ENCODE assay signal across 9 cellular contexts in genomic region chr19:49151339-49152217, GRCh38. TPM values are rescaled to one million over a fixed set of nuclear protein-coding genes. Genes with fewer than 3 reads are reported as not detected.
A peak's percentile ranks its signal among the peaks of the same experiment; 100 is the strongest.
DNase-seq lines count a peak whose midpoint lies in the region; ATAC-seq and TF ChIP-seq lines count a peak whose summit lies in the region.
"Had no signal": no experiment of that assay in that cellular context is flagged by ENCODE, and none has a peak within 500 bp of the region (broad histone marks: within the 10 kb centered on the region; RNA-seq: fewer than 3 reads in every experiment).

No MANE protein-coding gene starts in this region.

- peaks cover 6 to 15% (median 11%) of the 10 kb centered on the region in 7 donors for H3K9me3 Mint-ChIP-seq in naive B cell

- H3K27me3 Mint-ChIP-seq in naive B cell: peaks cover 56 to 98% (median 82%) of the 10 kb centered on the region in 3 donors

- H3K4me3 ChIP-seq in WERI-Rb-1 (ENCODE audit: low read depth, low read length) (no peak overlapping the region; the same call in 1 of the 2 replicates), epithelial cell of proximal tubule (ENCODE audit: low read depth, low read length) (peak overlapping the region; percentile 16)

- H3K36me3 ChIP-seq in WERI-Rb-1: peaks cover under 1% of the 10 kb centered on the region; the same call in 1 of the 2 replicates

- peak overlapping the region; percentile 64 to 88 (median 84) for H3K4me3 Mint-ChIP-seq in naive B cell

- H3K27me3 ChIP-seq in WERI-Rb-1 (ENCODE audit: insufficient read depth, low read depth, severe bottlenecking): no peaks in the 10 kb centered on the region

- ATAC-seq in naive B cell (ENCODE audit: low read depth in 2 of 2): peak; percentile 60 to 62

- peak overlapping the region in 2 of 6 donors; percentile 83 to 86 for H3K27ac Mint-ChIP-seq in naive B cell

- peaks cover 0 to 23% of the 10 kb centered on the region in 2 donors for H3K36me3 Mint-ChIP-seq in naive B cell

- peaks cover 37 to 47% (median 41%) of the 10 kb centered on the region in 3 donors for H3K4me1 Mint-ChIP-seq in naive B cell

- no peak overlapping the region for H3K27ac ChIP-seq in WERI-Rb-1

- no peak for TF ChIP-seq CTCF in WERI-Rb-1 (IDR thresholded peaks at IDR 0.05; ENCODE audit: low read depth, low read length)
- no peak for TF ChIP-seq CTCF in epithelial cell of proximal tubule (conservative IDR thresholded peaks at IDR 0.05; ENCODE audit: low read depth, low read length)

- DNase-seq in NCI-H2107 treated with DMSO at 0.1 percent for 48 hours (lab: John Stamatoyannopoulos, UW; ENCODE audit: unreplicated experiment): peak; percentile 46
- DNase-seq in NCI-H2107 (lab: John Stamatoyannopoulos, UW): no peak
- peak; percentile 92 to 99 (median 96) for DNase-seq in NCI-H1417 (lab: John Stamatoyannopoulos, UW)
- peak; percentile 70 for DNase-seq in WERI-Rb-1
- DNase-seq in epithelial cell of proximal tubule (ENCODE audit: low read depth): no peak
- peak; percentile 24 for DNase-seq in naive B cell
- no peak for DNase-seq in Kasumi-1 (lab: John Stamatoyannopoulos, UW)
- DNase-seq in NK-92 (lab: John Stamatoyannopoulos, UW; ENCODE audit: unreplicated experiment): no peak

- H3K9me3 ChIP-seq in WERI-Rb-1 (ENCODE audit: severe bottlenecking): no peaks in the 10 kb centered on the region

RNA-seq across cellular contexts. Expression of gene HRC, which starts 3.6 kb away (rescaled TPM):
- total RNA-seq in epithelial cell of proximal tubule: not detected in 2 replicates
- not detected for polyA plus RNA-seq in naive B cell (ENCODE audit: low read depth in 6 of 6)
- polyA plus RNA-seq: AG04450 had no signal

RNA-seq across cellular contexts. Expression of gene TRPM4, which starts 6.0 kb away (rescaled TPM):
- total RNA-seq in epithelial cell of proximal tubule: 11.6 and 13.3 TPM in 2 replicates
- polyA plus RNA-seq in naive B cell (ENCODE audit: low read depth in 6 of 6): under 1 TPM in 1 of 6 donors, not detected in 5; 0.45 TPM

RNA-seq across cellular contexts. Expression of gene PPFIA3, which starts 32.2 kb away (rescaled TPM):
- 1.7 and 3.3 TPM in 2 replicates for total RNA-seq in epithelial cell of proximal tubule
- polyA plus RNA-seq in naive B cell (ENCODE audit: low read depth in 6 of 6): under 1 TPM in 2 of 6 donors, not detected in 4; 0.23 to 0.26 TPM

RNA-seq across cellular contexts. Expression of gene C19orf73, which starts 32.6 kb away (rescaled TPM):
- total RNA-seq in epithelial cell of proximal tubule: 2.7 and 10.3 TPM in 2 replicates
- polyA plus RNA-seq in naive B cell (ENCODE audit: low read depth in 6 of 6): 1 to 10 TPM; 2.8 to 6.3 (median 5.8) TPM

RNA-seq across cellular contexts. Expression of gene LIN7B, which starts 37.4 kb away (rescaled TPM):
- total RNA-seq in epithelial cell of proximal tubule: 2.2 and 3.7 TPM in 2 replicates
- polyA plus RNA-seq in naive B cell (ENCODE audit: low read depth in 6 of 6): 1 to 10 TPM in 5 of 6 donors, not detected in 1; 2.8 to 5.0 (median 3.5) TPM

Comparison
In these comparisons a context has a peak if more than half of its experiments do, and no peak if none do; other contexts are left out.
1. DNase-seq: peak in NCI-H2107 treated with DMSO at 0.1 percent for 48 hours (single experiment), NCI-H1417 (3 of 3), WERI-Rb-1 (single experiment) and naive B cell (single experiment); none in NCI-H2107 (single experiment), epithelial cell of proximal tubule (single experiment), Kasumi-1 (0 of 2) and NK-92 (single experiment).